8 cellular contexts compared by ENCODE assay signal in the genomic region with DNA sequence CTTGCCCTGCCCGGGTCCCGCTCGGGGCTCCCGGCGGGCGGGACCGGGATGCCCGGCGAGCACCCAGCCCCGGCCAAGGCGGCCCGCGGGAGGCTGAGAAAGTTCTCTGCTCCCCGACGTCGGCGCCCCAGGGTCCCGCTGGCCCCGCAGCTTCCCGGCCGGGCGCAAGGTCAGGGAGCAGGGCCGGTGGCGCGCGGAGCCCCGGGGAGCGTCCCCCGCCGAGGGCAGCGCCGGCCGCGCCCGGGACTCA. TPM values are rescaled to one million over a fixed set of nuclear protein-coding genes. Genes with fewer than 3 reads are reported as not detected.
A peak's percentile ranks its signal among the peaks of the same experiment; 100 is the strongest.
DNase-seq lines count a peak whose midpoint lies in the region; ATAC-seq and TF ChIP-seq lines count a peak whose summit lies in the region.

No MANE protein-coding gene starts in this region.

- H3K27me3 Mint-ChIP-seq in T-helper 2 cell treated with Interferon-gamma antibody and Interleukin-4, amounts not matched to agents 5 μg/mL and 100 μg/mL, for 36 hours (ENCODE audit: low read depth), result peaks cover 48% of the 10 kb centered on the region

- H3K27me3 ChIP-seq in PC-9 (ENCODE audit: insufficient read depth, low read depth) (no peaks in the 10 kb centered on the region), right atrium auricular region (no peaks in the 10 kb centered on the region), stomach smooth muscle (ENCODE audit: control insufficient read depth in 1 of 2, insufficient read depth in 2 of 2, low read length in 2 of 2) (peaks cover 23 to 37% of the 10 kb centered on the region in 2 donors)

- peaks cover 39% of the 10 kb centered on the region for H3K79me2 ChIP-seq in PC-9 (ENCODE audit: low read depth)

- H3K9me2 ChIP-seq in PC-9 (ENCODE audit: insufficient read depth), result no peaks in the 10 kb centered on the region

- POLR2A ChIA-PET in AG04449 (lab: Yijun Ruan, JAX), result interaction anchor here (0.7 to 1.5 kb wide), 9 partner anchors 47 to 265 kb away, joined by 3 to 9 read pairs (median 3); no protein-coding TSS in a partner anchor
- POLR2A ChIA-PET in PC-9 (lab: Charles Lee; ENCODE audit: unreplicated experiment), result interaction anchor here (0.7 to 1.0 kb wide), 3 partner anchors 231 to 1330 kb away, joined by 3 to 8 read pairs (median 3); no protein-coding TSS in a partner anchor

- peak overlapping the region; percentile 79 for H2AFZ ChIP-seq in PC-9

- no peak overlapping the region for H3K4me3 Mint-ChIP-seq in T-helper 2 cell treated with Interferon-gamma antibody and Interleukin-4, amounts not matched to agents 5 μg/mL and 100 μg/mL, for 36 hours

- peak overlapping the region; percentile 77 for H3K4me2 ChIP-seq in PC-9

- DNase-seq in AG04449 (ENCODE audit: low read depth, low spot score) (no peak), PC-9 (no peak), right atrium auricular region (ENCODE audit: low spot score) (no peak)
- no peak for DNase-seq in activated CD4-positive, alpha-beta T cell treated with anti-CD3 and anti-CD28 coated beads, Interleukin-2, amount 50 U/mL, for 4 hours
- DNase-seq in T-helper 2 cell treated with Interferon-gamma antibody and Interleukin-4, amounts not matched to agents 5 μg/mL and 100 μg/mL, for 36 hours (ENCODE audit: low spot score), result no peak
- no peak for DNase-seq in activated CD4-positive, alpha-beta T cell treated with anti-CD3 and anti-CD28 coated beads for 48 hours

- no TSS peak for BruUV-seq in PC-9 (replicated peaks; lab: Mats Ljungman, UMichigan)

- TF ChIP-seq CTCF in AG04449 (IDR thresholded peaks at IDR 0.05; ENCODE audit: insufficient read depth, low read length, missing control alignments) (no peak), PC-9 (conservative IDR thresholded peaks at IDR 0.05) (no peak), right atrium auricular region (IDR thresholded peaks at IDR 0.05) (no peak)

- intact Hi-C loops in PC-9 (cut with micrococcal nuclease; ENCODE audit: unreplicated experiment), result loop anchor here (1.0 to 2.0 kb wide), 8 partner anchors 45 to 318 kb away; no protein-coding TSS in a partner anchor

- H3K36me3 ChIP-seq in PC-9 (ENCODE audit: low read depth) (no peaks in the 10 kb centered on the region), right atrium auricular region (no peaks in the 10 kb centered on the region), stomach smooth muscle (ENCODE audit: control insufficient read depth in 2 of 2, insufficient read depth in 2 of 2, low read length in 2 of 2) (no peaks in the 10 kb centered on the region)

- no peaks in the 10 kb centered on the region for H3K9me3 Mint-ChIP-seq in T-helper 2 cell treated with Interferon-gamma antibody and Interleukin-4, amounts not matched to agents 5 μg/mL and 100 μg/mL, for 36 hours

- H3K9ac ChIP-seq in stomach smooth muscle (ENCODE audit: low read length in 2 of 2), result no peak overlapping the region

- peaks cover 21% of the 10 kb centered on the region for H4K20me1 ChIP-seq in PC-9 (ENCODE audit: insufficient read depth)

- H3K27ac ChIP-seq in PC-9 (no peak overlapping the region), right atrium auricular region (peak overlapping the region; percentile 46 to 61), stomach smooth muscle (ENCODE audit: low read length) (no peak overlapping the region)

- H3K9me3 ChIP-seq in PC-9 (ENCODE audit: insufficient read depth, low read depth) (no peaks in the 10 kb centered on the region), right atrium auricular region (no peaks in the 10 kb centered on the region), stomach smooth muscle (ENCODE audit: control insufficient read depth in 2 of 2, low read length in 2 of 2) (no peaks in the 10 kb centered on the region)

- H3K4me1 Mint-ChIP-seq in T-helper 2 cell treated with Interferon-gamma antibody and Interleukin-4, amounts not matched to agents 5 μg/mL and 100 μg/mL, for 36 hours (ENCODE audit: low read depth), result peaks cover 28% of the 10 kb centered on the region

- ATAC-seq in GM21526 (IDR thresholded peaks at IDR 0.05; ENCODE audit: low FRiP score, unreplicated experiment), result peak; percentile 32

- H3K4me1 ChIP-seq in PC-9 (replicated peaks; ENCODE audit: insufficient read depth) (peaks cover 20% of the 10 kb centered on the region), right atrium auricular region (peaks cover 0 to 9% of the 10 kb centered on the region in 2 donors), stomach smooth muscle (ENCODE audit: control insufficient read depth, insufficient read depth, low read length) (peaks cover 11% of the 10 kb centered on the region)

- H3K27ac Mint-ChIP-seq in T-helper 2 cell treated with Interferon-gamma antibody and Interleukin-4, amounts not matched to agents 5 μg/mL and 100 μg/mL, for 36 hours, result no peak overlapping the region

- H3K4me3 ChIP-seq in AG04449 (ENCODE audit: low read depth, low read length) (peak overlapping the region; percentile 72), PC-9 (peak overlapping the region; percentile 57), right atrium auricular region (peak overlapping the region; percentile 53 to 69), stomach smooth muscle (ENCODE audit: low read length in 2 of 2) (peak overlapping the region; percentile 68 to 69)

- peaks cover 18% of the 10 kb centered on the region for H3F3A ChIP-seq in PC-9 (ENCODE audit: insufficient read depth, low read depth)

- peaks cover 4% of the 10 kb centered on the region for H3K36me3 Mint-ChIP-seq in T-helper 2 cell treated with Interferon-gamma antibody and Interleukin-4, amounts not matched to agents 5 μg/mL and 100 μg/mL, for 36 hours (ENCODE audit: low read depth)

- CTCF ChIA-PET in AG04449 (lab: Yijun Ruan, JAX) (interaction anchor here (0.7 to 7.1 kb wide), 11 partner anchors 13 to 248 kb away, joined by 3 to 68 read pairs (median 4); no protein-coding TSS in a partner anchor), PC-9 (lab: Charles Lee) (interaction anchor here (0.6 to 2.5 kb wide), 2 partner anchors 241 to 246 kb away, joined by 3 to 9 read pairs; no protein-coding TSS in a partner anchor)

RNA-seq across cellular contexts. Expression of gene SERPINE2, which starts 0.3 kb away (rescaled TPM):
- total RNA-seq in PC-9 (2021) (110 and 155 TPM in 2 replicates), right atrium auricular region (10 to 100 TPM; 20.2 to 54.3 TPM)

Comparison
In these comparisons a context has a peak if more than half of its experiments do, and no peak if none do; other contexts are left out.
1. H3K27ac ChIP-seq: peak in right atrium auricular region (2 of 2); none in PC-9 (single experiment) and stomach smooth muscle (single experiment).
2. Peak in every context shown above with its lines, with median percentiles within 50 percentile points of each other: H3K4me3 ChIP-seq.